ENCODE assay signal across 9 cellular contexts in the genomic region with DNA sequence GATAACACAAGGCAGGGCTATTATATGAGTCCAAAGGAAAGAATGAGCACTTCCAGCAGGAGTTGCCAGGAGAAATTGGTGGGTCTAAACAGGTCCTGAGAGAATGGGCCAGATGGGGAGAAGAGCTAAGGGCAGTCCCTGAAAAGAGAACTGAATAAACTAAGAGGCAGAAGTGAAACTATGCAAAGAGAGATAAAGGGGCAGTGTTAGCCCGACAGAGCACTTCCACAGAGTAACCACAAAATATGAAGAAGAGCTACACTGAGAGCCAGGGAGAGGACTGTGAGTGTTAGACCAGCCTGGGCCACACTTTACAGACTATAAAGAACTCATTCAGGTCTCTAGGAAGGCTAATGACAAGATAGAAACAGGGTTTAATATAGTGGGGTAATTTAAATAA. TPM values are rescaled to one million over a fixed set of nuclear protein-coding genes. Genes with fewer than 3 reads are reported as not detected.
DNase-seq lines count a peak whose midpoint lies in the region; ATAC-seq and TF ChIP-seq lines count a peak whose summit lies in the region.
"Had no signal": no experiment of that assay in that cellular context is flagged by ENCODE, and none has a peak within 500 bp of the region (broad histone marks: within the 10 kb centered on the region; RNA-seq: fewer than 3 reads in every experiment).

No MANE protein-coding gene starts in this region.

- CTCF ChIA-PET in CD4-positive, alpha-beta memory T cell (lab: Charles Lee; ENCODE audit: partially characterized antibody) = interaction anchor here (1.2 kb wide), 1 partner anchor 157 kb away, joined by 3 read pairs; no protein-coding TSS in a partner anchor
- CTCF ChIA-PET in CD8-positive, alpha-beta T cell (lab: Charles Lee) = no interaction called here

- DNase-seq in NOMO-1 (lab: John Stamatoyannopoulos, UW; ENCODE audit: unreplicated experiment in 2 of 2) (peak; percentile 82 to 96), memory B cell (ENCODE audit: low spot score in 2 of 2) (peak in 1 of 2 donors; percentile 43), NCI-H82 treated with DMSO at 0.1 percent for 48 hours (lab: John Stamatoyannopoulos, UW; ENCODE audit: unreplicated experiment) (no peak), islet precursor cell (no peak)
- DNase-seq in CD4-positive, alpha-beta memory T cell = no peak
- no peak for DNase-seq in CD8-positive, alpha-beta T cell

- H3K9me3 ChIP-seq in CD4-positive, alpha-beta memory T cell (ENCODE audit: control insufficient read depth in 1 of 2, low read length in 2 of 2) = no peaks in the 10 kb centered on the region
- H3K9me3 ChIP-seq in CD8-positive, alpha-beta T cell (ENCODE audit: low read length) = no peaks in the 10 kb centered on the region

- intact Hi-C loops in CD4-positive, alpha-beta memory T cell (cut with micrococcal nuclease) = no loop called here
- intact Hi-C loops in CD8-positive, alpha-beta T cell (cut with DNase I, micrococcal nuclease) = no loop called here

- no peak overlapping the region for H3K27ac ChIP-seq in CD4-positive, alpha-beta memory T cell (ENCODE audit: low read depth, low read length)
- no peak overlapping the region for H3K27ac ChIP-seq in CD8-positive, alpha-beta T cell (ENCODE audit: low read depth, low read length)

- ATAC-seq in GM18861 (IDR thresholded peaks at IDR 0.05; ENCODE audit: unreplicated experiment) (peak; percentile 97), HG02759 (IDR thresholded peaks at IDR 0.05; ENCODE audit: unreplicated experiment) (peak; percentile 97), memory B cell (ENCODE audit: low read depth) (peak; percentile 99)
- ATAC-seq in CD8-positive, alpha-beta T cell = no peak

- peaks cover 8% of the 10 kb centered on the region for H3K4me1 ChIP-seq in CD4-positive, alpha-beta memory T cell (ENCODE audit: insufficient read depth, low read length)
- peaks cover 3% of the 10 kb centered on the region for H3K4me1 ChIP-seq in CD8-positive, alpha-beta T cell (ENCODE audit: insufficient read depth, low read length)

- H3K27me3 ChIP-seq in CD4-positive, alpha-beta memory T cell (ENCODE audit: insufficient read depth, low read length) = no peaks in the 10 kb centered on the region
- H3K27me3 ChIP-seq in CD8-positive, alpha-beta T cell (ENCODE audit: insufficient read depth, low read length) = no peaks in the 10 kb centered on the region

- H3K4me3 Mint-ChIP-seq in memory B cell = no peak overlapping the region
- no peak overlapping the region for H3K4me3 Mint-ChIP-seq in CD4-positive, alpha-beta memory T cell
- no peak overlapping the region for H3K4me3 Mint-ChIP-seq in CD8-positive, alpha-beta T cell
- H3K4me3 Mint-ChIP-seq: activated T-helper 1 cell treated with anti-CD3 and anti-CD28 coated beads, Interleukin-12 subunit alpha, Interleukin-12 subunit beta, Interleukin-2, Interleukin-4 antibody, amounts not matched to agents 30 ng/mL and 10 ng/mL and 1 ng/mL, durations not matched to agents 14 hours and 24 hours and 36 hours had no signal

- no peaks in the 10 kb centered on the region for H3K27me3 Mint-ChIP-seq in memory B cell
- no peaks in the 10 kb centered on the region for H3K27me3 Mint-ChIP-seq in CD4-positive, alpha-beta memory T cell
- no peaks in the 10 kb centered on the region for H3K27me3 Mint-ChIP-seq in CD8-positive, alpha-beta T cell (ENCODE audit: low read depth)

- no peaks in the 10 kb centered on the region for H3K36me3 ChIP-seq in CD4-positive, alpha-beta memory T cell (ENCODE audit: insufficient read depth, low read length)
- H3K36me3 ChIP-seq in CD8-positive, alpha-beta T cell (ENCODE audit: insufficient read depth, low read length) = no peaks in the 10 kb centered on the region

- H3K27ac Mint-ChIP-seq in memory B cell = no peak overlapping the region
- H3K27ac Mint-ChIP-seq in CD4-positive, alpha-beta memory T cell = peak overlapping the region in 1 of 7 donors; percentile 78
- no peak overlapping the region for H3K27ac Mint-ChIP-seq in CD8-positive, alpha-beta T cell
- H3K27ac Mint-ChIP-seq: activated T-helper 1 cell treated with anti-CD3 and anti-CD28 coated beads, Interleukin-12 subunit alpha, Interleukin-12 subunit beta, Interleukin-2, Interleukin-4 antibody, amounts not matched to agents 30 ng/mL and 10 ng/mL and 1 ng/mL, durations not matched to agents 14 hours and 24 hours and 36 hours had no signal

- H3K4me1 Mint-ChIP-seq in memory B cell = peaks cover 27% of the 10 kb centered on the region
- H3K4me1 Mint-ChIP-seq in CD4-positive, alpha-beta memory T cell = peaks cover 19 to 41% (median 29%) of the 10 kb centered on the region in 4 donors
- peaks cover 47% of the 10 kb centered on the region for H3K4me1 Mint-ChIP-seq in CD8-positive, alpha-beta T cell (ENCODE audit: low read depth)

- no peak for TF ChIP-seq CTCF in CD8-positive, alpha-beta T cell (IDR thresholded peaks at IDR 0.05)

- peaks cover 1% of the 10 kb centered on the region for H3K36me3 Mint-ChIP-seq in memory B cell
- peaks cover 1 to 17% of the 10 kb centered on the region in 2 donors for H3K36me3 Mint-ChIP-seq in CD4-positive, alpha-beta memory T cell
- peaks cover 20% of the 10 kb centered on the region for H3K36me3 Mint-ChIP-seq in CD8-positive, alpha-beta T cell

- no peaks in the 10 kb centered on the region for H3K9me3 Mint-ChIP-seq in memory B cell
- no peaks in the 10 kb centered on the region for H3K9me3 Mint-ChIP-seq in CD4-positive, alpha-beta memory T cell
- H3K9me3 Mint-ChIP-seq in CD8-positive, alpha-beta T cell = no peaks in the 10 kb centered on the region
- H3K9me3 Mint-ChIP-seq: activated T-helper 1 cell treated with anti-CD3 and anti-CD28 coated beads, Interleukin-12 subunit alpha, Interleukin-12 subunit beta, Interleukin-2, Interleukin-4 antibody, amounts not matched to agents 30 ng/mL and 10 ng/mL and 1 ng/mL, durations not matched to agents 14 hours and 24 hours and 36 hours had no signal

- POLR2A ChIA-PET in CD4-positive, alpha-beta memory T cell (lab: Charles Lee; ENCODE audit: partially characterized antibody) = no interaction called here
- POLR2A ChIA-PET in CD8-positive, alpha-beta T cell (lab: Charles Lee) = no interaction called here

- H3K4me3 ChIP-seq in CD4-positive, alpha-beta memory T cell (ENCODE audit: low read length in 2 of 2) = no peak overlapping the region
- H3K4me3 ChIP-seq in CD8-positive, alpha-beta T cell (ENCODE audit: low read depth, low read length) = no peak overlapping the region

RNA-seq across cellular contexts. Expression of gene RALGAPA2, which starts 43.8 kb away (rescaled TPM):
- 10 to 100 TPM; 33.6 to 36.3 TPM for total RNA-seq in CD4-positive, alpha-beta memory T cell
- 1 to 10 TPM; 1.6 to 9.3 TPM for polyA plus RNA-seq in CD4-positive, alpha-beta memory T cell
- 10 to 100 TPM; 15.4 to 17.5 TPM for total RNA-seq in CD8-positive, alpha-beta T cell

Comparison
In these comparisons a context has a peak if more than half of its experiments do, and no peak if none do; other contexts are left out.
1. DNase-seq: peak in NOMO-1 (2 of 2); none in CD4-positive, alpha-beta memory T cell (0 of 5), NCI-H82 treated with DMSO at 0.1 percent for 48 hours (single experiment), CD8-positive, alpha-beta T cell (0 of 7) and islet precursor cell (single experiment).